In genomic region chr13:46668302-46668720, GRCh38 we compare ENCODE assay signal across 8 cellular contexts.
A peak's percentile ranks its signal among the peaks of the same experiment; 100 is the strongest.
DNase-seq lines count a peak whose midpoint lies in the region; ATAC-seq and TF ChIP-seq lines count a peak whose summit lies in the region.

No MANE protein-coding gene starts in this region.

- peaks cover 44 to 73% (median 60%) of the 10 kb centered on the region in 4 donors for H3K4me1 ChIP-seq in stomach

- POLR2A ChIA-PET in activated CD8-positive, alpha-beta T cell treated with anti-CD3 and anti-CD28 coated beads, Interleukin-2, amount 10 ng/mL, durations not matched to agents 7 days and 5 days (lab: Charles Lee): interaction anchor here (0.9 kb wide), 1 partner anchor 33 kb away, joined by 3 read pairs; no protein-coding TSS in a partner anchor

- H3K9me3 Mint-ChIP-seq in activated naive CD4-positive, alpha-beta T cell treated with anti-CD3 and anti-CD28 coated beads, Interleukin-2, amount 10 ng/mL, durations not matched to agents 7 days and 5 days: no peaks in the 10 kb centered on the region
- no peaks in the 10 kb centered on the region for H3K9me3 Mint-ChIP-seq in activated CD8-positive, alpha-beta T cell treated with anti-CD3 and anti-CD28 coated beads, Interleukin-2, amount 10 ng/mL, durations not matched to agents 7 days and 5 days (ENCODE audit: insufficient read depth)
- no peaks in the 10 kb centered on the region for H3K9me3 Mint-ChIP-seq in type B pancreatic cell

- TF ChIP-seq POLR2A in stomach (IDR thresholded peaks at IDR 0.05): no peak

- ATAC-seq in HG03095 (IDR thresholded peaks at IDR 0.05; ENCODE audit: unreplicated experiment): peak; percentile 14
- peak; percentile 37 for ATAC-seq in activated CD8-positive, alpha-beta T cell treated with anti-CD3 and anti-CD28 coated beads, Interleukin-2, amount 10 ng/mL, durations not matched to agents 7 days and 5 days
- peak; percentile 54 to 78 for ATAC-seq in left cardiac atrium

- no peaks in the 10 kb centered on the region for H3K27me3 Mint-ChIP-seq in activated naive CD4-positive, alpha-beta T cell treated with anti-CD3 and anti-CD28 coated beads, Interleukin-2, amount 10 ng/mL, durations not matched to agents 7 days and 5 days
- H3K27me3 Mint-ChIP-seq in activated CD8-positive, alpha-beta T cell treated with anti-CD3 and anti-CD28 coated beads, Interleukin-2, amount 10 ng/mL, durations not matched to agents 7 days and 5 days (ENCODE audit: low read depth): no peaks in the 10 kb centered on the region
- H3K27me3 Mint-ChIP-seq in type B pancreatic cell: no peaks in the 10 kb centered on the region

- no peak for TF ChIP-seq EP300 in stomach (IDR thresholded peaks at IDR 0.05)

- intact Hi-C loops in left cardiac atrium (cut with DNase I) (loop anchor here in 1 of 2 donors (10.0 kb wide), 1 partner anchor 64 kb away; no protein-coding TSS in a partner anchor), stomach (cut with DNase I; ENCODE audit: low total_unique reads) (no loop called here)

- DNase-seq in activated naive CD4-positive, alpha-beta T cell treated with anti-CD3 and anti-CD28 coated beads, Interleukin-2, amount 10 ng/mL, durations not matched to agents 7 days and 5 days: no peak
- DNase-seq in activated naive CD4-positive, alpha-beta T cell (lab: John Stamatoyannopoulos, UW): no peak
- no peak for DNase-seq in activated CD8-positive, alpha-beta T cell treated with anti-CD3 and anti-CD28 coated beads, Interleukin-2, amount 10 ng/mL, durations not matched to agents 7 days and 5 days
- DNase-seq in left cardiac atrium (peak; percentile 43), stomach (no peak), type B pancreatic cell (ENCODE audit: extremely low spot score, unreplicated experiment) (no peak)
- no peak for DNase-seq in activated effector memory CD4-positive, alpha-beta T cell treated with Interleukin-2 at 50 U/mL for 16 hours

- H3K4me1 Mint-ChIP-seq in activated naive CD4-positive, alpha-beta T cell treated with anti-CD3 and anti-CD28 coated beads, Interleukin-2, amount 10 ng/mL, durations not matched to agents 7 days and 5 days: peaks cover 48% of the 10 kb centered on the region
- H3K4me1 Mint-ChIP-seq in activated CD8-positive, alpha-beta T cell treated with anti-CD3 and anti-CD28 coated beads, Interleukin-2, amount 10 ng/mL, durations not matched to agents 7 days and 5 days (ENCODE audit: low read depth): peaks cover 43% of the 10 kb centered on the region
- H3K4me1 Mint-ChIP-seq in type B pancreatic cell (ENCODE audit: unreplicated experiment): peaks cover 58% of the 10 kb centered on the region

- H3K36me3 Mint-ChIP-seq in activated naive CD4-positive, alpha-beta T cell treated with anti-CD3 and anti-CD28 coated beads, Interleukin-2, amount 10 ng/mL, durations not matched to agents 7 days and 5 days: peaks cover 24% of the 10 kb centered on the region
- peaks cover 11% of the 10 kb centered on the region for H3K36me3 Mint-ChIP-seq in activated CD8-positive, alpha-beta T cell treated with anti-CD3 and anti-CD28 coated beads, Interleukin-2, amount 10 ng/mL, durations not matched to agents 7 days and 5 days (ENCODE audit: low read depth)
- peaks cover 29% of the 10 kb centered on the region for H3K36me3 Mint-ChIP-seq in type B pancreatic cell

- H3K4me3 ChIP-seq in stomach: peak overlapping the region in 2 of 4 donors; percentile 0 to 22

- no peaks in the 10 kb centered on the region for H3K27me3 ChIP-seq in stomach

- peak overlapping the region; percentile 79 for H3K4me3 Mint-ChIP-seq in activated naive CD4-positive, alpha-beta T cell treated with anti-CD3 and anti-CD28 coated beads, Interleukin-2, amount 10 ng/mL, durations not matched to agents 7 days and 5 days
- H3K4me3 Mint-ChIP-seq in activated CD8-positive, alpha-beta T cell treated with anti-CD3 and anti-CD28 coated beads, Interleukin-2, amount 10 ng/mL, durations not matched to agents 7 days and 5 days: peak overlapping the region; percentile 80
- H3K4me3 Mint-ChIP-seq in type B pancreatic cell: no peak overlapping the region

- CTCF ChIA-PET in activated naive CD4-positive, alpha-beta T cell treated with anti-CD3 and anti-CD28 coated beads, Interleukin-2, amount 10 ng/mL, durations not matched to agents 7 days and 5 days (lab: Charles Lee): interaction anchor here (1.1 to 2.4 kb wide), 4 partner anchors 10 to 117 kb away, joined by 3 to 14 read pairs (median 4); no protein-coding TSS in a partner anchor
- CTCF ChIA-PET in activated CD8-positive, alpha-beta T cell treated with anti-CD3 and anti-CD28 coated beads, Interleukin-2, amount 10 ng/mL, durations not matched to agents 7 days and 5 days (lab: Charles Lee): interaction anchor here (0.7 to 2.8 kb wide), 3 partner anchors 13 to 116 kb away, joined by 3 to 19 read pairs (median 8); partner anchors contain the start of gene LRCH1

- H3K36me3 ChIP-seq in stomach: peaks cover 0 to 26% (median 16%) of the 10 kb centered on the region in 4 donors

- WGBS in stomach, 5 donors: 40 to 63% (median 48%) methylated on average over 3 of the region's 3 CpGs

- H3K27ac ChIP-seq in stomach: peak overlapping the region in 4 of 5 donors; percentile 37 to 88 (median 58)

- TF ChIP-seq CTCF in stomach (IDR thresholded peaks at IDR 0.05) (no peak), type B pancreatic cell (conservative IDR thresholded peaks at IDR 0.05) (no peak)

- H3K27ac Mint-ChIP-seq in activated naive CD4-positive, alpha-beta T cell treated with anti-CD3 and anti-CD28 coated beads, Interleukin-2, amount 10 ng/mL, durations not matched to agents 7 days and 5 days: peak overlapping the region; percentile 89
- peak overlapping the region; percentile 92 for H3K27ac Mint-ChIP-seq in activated CD8-positive, alpha-beta T cell treated with anti-CD3 and anti-CD28 coated beads, Interleukin-2, amount 10 ng/mL, durations not matched to agents 7 days and 5 days
- H3K27ac Mint-ChIP-seq in type B pancreatic cell: no peak overlapping the region

- no peaks in the 10 kb centered on the region for H3K9me3 ChIP-seq in stomach

Comparison
In these comparisons a context has a peak if more than half of its experiments do, and no peak if none do; other contexts are left out.
1. ATAC-seq: peak in every context shown above with its lines; median percentile 66 in left cardiac atrium; 37 in activated CD8-positive, alpha-beta T cell treated with anti-CD3 and anti-CD28 coated beads, Interleukin-2, amount 10 ng/mL, durations not matched to agents 7 days and 5 days; 14 in HG03095.